Comparison of ENCODE assay signal across 32 cellular contexts in the genomic region with DNA sequence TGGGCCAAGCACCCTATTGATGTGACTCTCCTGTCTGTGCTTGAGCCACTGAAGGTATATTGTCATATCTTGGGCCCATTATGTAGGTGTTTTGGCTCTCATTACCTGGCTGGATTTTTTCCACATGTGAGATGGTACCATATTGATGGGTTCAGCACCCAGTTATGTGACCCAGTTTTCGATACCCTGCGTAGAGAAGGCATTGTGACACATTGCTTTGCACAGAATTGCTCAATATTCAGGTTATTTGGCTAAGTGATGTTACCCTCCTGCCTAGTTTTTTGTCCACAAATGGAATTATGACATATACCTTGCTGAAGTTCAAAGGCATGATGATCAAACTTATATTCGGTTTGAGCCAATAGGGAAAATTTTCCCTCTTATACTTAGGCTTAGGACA.
"Had no signal": no experiment of that assay in that cellular context is flagged by ENCODE, and none has a peak within 500 bp of the region (broad histone marks: within the 10 kb centered on the region; RNA-seq: fewer than 3 reads in every experiment).

No MANE protein-coding gene starts in this region.

- H3K27ac ChIP-seq: adrenal gland, ascending aorta, body of pancreas, brain microvascular endothelial cell, breast epithelium, cardiac muscle cell had no signal

- DNase-seq: activated effector memory CD4-positive, alpha-beta T cell treated with anti-CD3 and anti-CD28 coated beads, Interleukin-2, amount 50 U/mL, for 16 hours; activated effector memory CD4-positive, alpha-beta T cell treated with Interleukin-2 at 50 U/mL for 16 hours; activated gamma-delta T cell; activated gamma-delta T cell treated with Interleukin-2 at 50 U/mL for 16 hours; activated naive CD4-positive, alpha-beta T cell; activated naive CD4-positive, alpha-beta T cell treated with anti-CD3 and anti-CD28 coated beads for 36 hours; activated naive CD4-positive, alpha-beta T cell treated with anti-CD3 and anti-CD28 coated beads, Interleukin-2, amount 10 ng/mL, durations not matched to agents 7 days and 5 days; activated naive CD4-positive, alpha-beta T cell treated with anti-CD3 and anti-CD28 coated beads, Interleukin-2, amount 50 U/mL, for 16 hours; activated naive CD4-positive, alpha-beta T cell treated with Interleukin-2 at 50 U/mL for 16 hours; activated naive CD8-positive, alpha-beta T cell treated with anti-CD3 and anti-CD28 coated beads for 36 hours; activated naive CD8-positive, alpha-beta T cell treated with anti-CD3 and anti-CD28 coated beads, Interleukin-2, amount 10 ng/mL, durations not matched to agents 7 days and 5 days; activated naive CD8-positive, alpha-beta T cell treated with anti-CD3 and anti-CD28 coated beads, Interleukin-2, amount 50 U/mL, for 24 hours; activated T-cell treated with anti-CD3 and anti-CD28 coated beads, Interleukin-2, amount 50 U/mL, for 1 hour; activated T-cell treated with anti-CD3 and anti-CD28 coated beads, Interleukin-2, amount 50 U/mL, for 24 hours; activated T-cell treated with anti-CD3 and anti-CD28 coated beads, Interleukin-2, amount 50 U/mL, for 4 hours; activated T-cell treated with anti-CD3 and anti-CD28 coated beads, Interleukin-2, amount 50 U/mL, for 48 hours; activated T-cell treated with anti-CD3 and anti-CD28 coated beads, Interleukin-2, amount 50 U/mL, for 72 hours; adrenal gland; amniotic stem cell; amygdala; anterior cingulate cortex; aorta; brain microvascular endothelial cell; caudate nucleus; central memory CD4-positive, alpha-beta T cell; cerebellar nuclear complex had no signal

- ATAC-seq: activated naive CD4-positive, alpha-beta T cell treated with anti-CD3 and anti-CD28 coated beads, Interleukin-2, amount 50 U/mL, for 72 hours; activated naive CD8-positive, alpha-beta T cell treated with anti-CD3 and anti-CD28 coated beads, Interleukin-2, amount 50 U/mL, for 24 hours; activated T-cell treated with anti-CD3 and anti-CD28 coated beads, Interleukin-2, amount 50 U/mL, for 4 hours; activated T-cell treated with anti-CD3 and anti-CD28 coated beads, Interleukin-2, amount 50 U/mL, for 72 hours; activated T-helper 17 cell treated with anti-CD3 and anti-CD28 coated beads, Interleukin-2, amount 50 U/mL, for 72 hours; body of pancreas had no signal

- H3K36me3 ChIP-seq: adrenal gland, ascending aorta, brain microvascular endothelial cell, breast epithelium, cardiac muscle cell had no signal

- H3K9me3 ChIP-seq: adrenal gland, ascending aorta, body of pancreas, breast epithelium had no signal

- H3K4me1 ChIP-seq: adrenal gland, ascending aorta, body of pancreas, breast epithelium had no signal

- H3K27me3 ChIP-seq: adrenal gland, ascending aorta, body of pancreas, brain microvascular endothelial cell, breast epithelium, cardiac muscle cell had no signal

- H3K4me3 ChIP-seq: adrenal gland, ascending aorta, body of pancreas, breast epithelium, cardiac muscle cell had no signal
